ENCODE assay signal across 11 cellular contexts in the genomic region with DNA sequence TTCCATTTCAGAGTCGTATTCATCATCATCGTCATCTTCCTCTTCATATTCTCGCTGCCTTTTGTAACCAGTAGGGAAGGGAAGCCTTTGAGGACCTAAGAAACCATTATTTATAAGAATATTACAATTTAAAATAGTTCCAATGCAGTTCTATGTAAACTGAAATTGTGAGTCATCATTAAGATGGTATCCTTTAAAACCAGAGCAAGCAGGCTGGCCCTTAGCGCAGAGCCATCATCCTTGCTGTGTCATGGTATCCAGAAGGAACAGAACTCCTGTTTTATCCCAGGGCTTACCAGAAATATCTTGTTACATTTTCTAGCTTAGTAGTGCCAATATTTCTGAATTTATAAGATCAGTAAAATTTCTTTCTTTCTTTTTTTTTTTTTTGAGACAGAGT. TPM values are rescaled to one million over a fixed set of nuclear protein-coding genes. Genes with fewer than 3 reads are reported as not detected.
"Had no signal": no experiment of that assay in that cellular context is flagged by ENCODE, and none has a peak within 500 bp of the region (broad histone marks: within the 10 kb centered on the region; RNA-seq: fewer than 3 reads in every experiment).

No MANE protein-coding gene starts in this region.

- H3K9ac ChIP-seq: KMS-11 had no signal

- DNase-seq: H9, HCEC 1CT, Karpas-422, KBM-7 had no signal

- FAIRE-seq: H1, H54, HepG2 had no signal

- H3K27ac ChIP-seq: HL-60, KMS-11 had no signal

- H3K4me3 ChIP-seq: GM23338 had no signal

- H3K4me2 ChIP-seq: GM23338, KMS-11 had no signal

- H2AFZ ChIP-seq: GM23338 had no signal

- ATAC-seq: GM23338, HepG2 had no signal

RNA-seq across cellular contexts. Expression of a gene that starts 12.8 kb away (rescaled TPM):
- total RNA-seq: GM23338, HT1080 had no signal
